In genomic region chr5:111530298-111530740, GRCh38 we compare ENCODE assay signal across 8 cellular contexts. TPM values are rescaled to one million over a fixed set of nuclear protein-coding genes. Genes with fewer than 3 reads are reported as not detected.
DNase-seq lines count a peak whose midpoint lies in the region; ATAC-seq, FAIRE-seq and TF ChIP-seq lines count a peak whose summit lies in the region.

No MANE protein-coding gene starts in this region.

- no peaks in the 10 kb centered on the region for H3K27me3 ChIP-seq in CD8-positive, alpha-beta memory T cell (ENCODE audit: insufficient read depth, low read length, poor library complexity, severe bottlenecking)
- H3K27me3 ChIP-seq in H1 (replicated peaks in 1 of 4; ENCODE audit: control insufficient read depth in 3 of 4, extremely low read depth in 1 of 4, insufficient read depth in 3 of 4, low read length in 3 of 4) (no peaks in the 10 kb centered on the region), neutrophil (no peaks in the 10 kb centered on the region), thyroid gland (no peaks in the 10 kb centered on the region)

- H4K91ac ChIP-seq in H1 (replicated peaks; ENCODE audit: insufficient read length, low read length): no peak overlapping the region

- H3K14ac ChIP-seq in H1 (ENCODE audit: insufficient read length): no peak overlapping the region

- no peak for TF ChIP-seq RAD21 in H1 (IDR thresholded peaks at IDR 0.05 in 1 of 2, conservative IDR thresholded peaks at IDR 0.05 in 1 of 2; ENCODE audit: low read depth in 2 of 2, low read length in 2 of 2)

- no peaks in the 10 kb centered on the region for H3K23me2 ChIP-seq in H1 (ENCODE audit: low read depth, low read length)

- H3K4me1 ChIP-seq in CD8-positive, alpha-beta memory T cell (ENCODE audit: insufficient read depth, low read length): peaks cover 12% of the 10 kb centered on the region
- H3K4me1 ChIP-seq in H1 (replicated peaks in 1 of 4; ENCODE audit: control insufficient read depth in 3 of 4, insufficient read depth in 4 of 4, low read length in 3 of 4): no peaks in the 10 kb centered on the region
- peaks cover 7 to 16% of the 10 kb centered on the region in 2 experiments for H3K4me1 ChIP-seq in neutrophil (ENCODE audit: control insufficient read depth in 1 of 2, insufficient read depth in 1 of 2, low read depth in 1 of 2, low read length in 1 of 2)
- no peaks in the 10 kb centered on the region for H3K4me1 ChIP-seq in thyroid gland

- H3K56ac ChIP-seq in H1 (replicated peaks; ENCODE audit: insufficient read length, low read depth, low read length): no peak overlapping the region

- TF ChIP-seq EP300 in H1 (IDR thresholded peaks at IDR 0.05; ENCODE audit: borderline replicate concordance in 1 of 2, low read depth in 2 of 2, low read length in 2 of 2): no peak

- no peak overlapping the region for H4K8ac ChIP-seq in H1 (ENCODE audit: extremely low read depth, insufficient read depth, low read length)

- no peaks in the 10 kb centered on the region for H3K79me1 ChIP-seq in H1 (ENCODE audit: low read depth, low read length)

- TF ChIP-seq CTCF in H1 (IDR thresholded peaks at IDR 0.05; ENCODE audit: control extremely low read depth in 1 of 3, insufficient read depth in 1 of 3, low read depth in 1 of 3, low read length in 3 of 3): no peak
- TF ChIP-seq CTCF in neutrophil (IDR thresholded peaks at IDR 0.05): no peak
- no peak for TF ChIP-seq CTCF in thyroid gland (IDR thresholded peaks at IDR 0.05)

- H3K4me3 Mint-ChIP-seq in CD8-positive, alpha-beta memory T cell: peak overlapping the region; percentile 23 to 65 (median 53)

- no peak overlapping the region for H2AK5ac ChIP-seq in H1 (ENCODE audit: low read depth, low read length)

- no peak overlapping the region for H3K9ac ChIP-seq in H1 (replicated peaks in 1 of 4; ENCODE audit: extremely low read depth in 1 of 4, low read depth in 3 of 4, low read length in 3 of 4)

- H3K4ac ChIP-seq in H1 (replicated peaks; ENCODE audit: insufficient read length, low read depth, low read length): no peak overlapping the region

- CTCF ChIA-PET in CD8-positive, alpha-beta memory T cell (lab: Charles Lee): interaction anchor here (1.2 to 2.9 kb wide), 3 partner anchors 13 to 616 kb away, joined by 3 to 10 read pairs (median 5); no protein-coding TSS in a partner anchor
- CTCF ChIA-PET in H1 (lab: Charles Lee; ENCODE audit: partially characterized antibody): interaction anchor here (0.6 to 3.5 kb wide), 11 partner anchors 9 to 631 kb away, joined by 3 to 50 read pairs (median 5); partner anchors contain the start of gene STARD4

- H3K4me1 Mint-ChIP-seq in CD8-positive, alpha-beta memory T cell: peaks cover 14 to 19% (median 17%) of the 10 kb centered on the region in 3 donors

- no peak for TF ChIP-seq POLR2A in H1 (IDR thresholded peaks at IDR 0.05; ENCODE audit: control extremely low read depth in 1 of 2, low read depth in 2 of 2, low read length in 2 of 2)
- TF ChIP-seq POLR2A in thyroid gland (IDR thresholded peaks at IDR 0.05): no peak

- H2BK5ac ChIP-seq in H1 (ENCODE audit: low read depth, low read length): no peak overlapping the region

- peak overlapping the region; percentile 78 for H2AFZ ChIP-seq in H1 (ENCODE audit: low read length)

- H2BK20ac ChIP-seq in H1 (ENCODE audit: low read length): no peak overlapping the region

- H3K23ac ChIP-seq in H1 (ENCODE audit: insufficient read length): no peak overlapping the region

- peak overlapping the region; percentile 38 for H3K4me3 ChIP-seq in CD8-positive, alpha-beta memory T cell (ENCODE audit: low read length)
- H3K4me3 ChIP-seq in H1 (ENCODE audit: extremely low read depth in 1 of 4, insufficient read depth in 2 of 4, low read depth in 3 of 4, low read length in 4 of 4) (no peak overlapping the region), neutrophil (ENCODE audit: low read depth in 1 of 2, low read length in 1 of 2) (peak overlapping the region; percentile 21 to 44), thyroid gland (replicated peaks in 1 of 3) (no peak overlapping the region)

- ATAC-seq in GM21619 (IDR thresholded peaks at IDR 0.05; ENCODE audit: unreplicated experiment): peak; percentile 88

- H3K18ac ChIP-seq in H1 (ENCODE audit: extremely low read depth, low read length): no peak overlapping the region

- peak overlapping the region; percentile 60 to 95 (median 82) for H3K27ac Mint-ChIP-seq in CD8-positive, alpha-beta memory T cell

- no peak overlapping the region for H4K5ac ChIP-seq in H1 (ENCODE audit: insufficient read length, low read depth, low read length)

- POLR2A ChIA-PET in CD8-positive, alpha-beta memory T cell (lab: Charles Lee): interaction anchor here (0.7 kb wide), 1 partner anchor 23 kb away, joined by 3 read pairs; no protein-coding TSS in a partner anchor
- POLR2A ChIA-PET in H1 (lab: Charles Lee; ENCODE audit: partially characterized antibody): no interaction called here

- no peak overlapping the region for H3K4me2 ChIP-seq in H1 (ENCODE audit: insufficient read depth in 1 of 2, low read depth in 2 of 2, low read length in 2 of 2)

- peaks cover 0 to 13% (median 0%) of the 10 kb centered on the region in 3 donors for H3K36me3 Mint-ChIP-seq in CD8-positive, alpha-beta memory T cell

- intact Hi-C loops in thyroid gland (cut with DNase I): loop anchor here (5.0 kb wide), 1 partner anchor 617 kb away; no protein-coding TSS in a partner anchor

- 95% methylated on average over 10 of the region's 10 CpGs; no CpG with 5 or more reads in 1 of the 2 experiments for WGBS in H1 (ENCODE audit: extremely low coverage in 1 of 2, insufficient coverage in 1 of 2, insufficient read length in 1 of 2, insufficient replicate concordance in 2 of 2, low coverage in 1 of 2, low lambda C conversion rate in 2 of 2, missing lambda C conversion rate in 1 of 2), 2 experiments
- WGBS in thyroid gland, 2 donors: 63 to 69% methylated on average over 10 of the region's 10 CpGs

- H3K36me3 ChIP-seq in CD8-positive, alpha-beta memory T cell (ENCODE audit: insufficient read depth, low read length): no peaks in the 10 kb centered on the region
- H3K36me3 ChIP-seq in H1 (ENCODE audit: control insufficient read depth in 2 of 4, insufficient read depth in 4 of 4, low read length in 3 of 4) (no peaks in the 10 kb centered on the region), neutrophil (no peaks in the 10 kb centered on the region), thyroid gland (no peaks in the 10 kb centered on the region)

- peak overlapping the region; percentile 34 for H3K27ac ChIP-seq in CD8-positive, alpha-beta memory T cell (ENCODE audit: low read depth, low read length)
- H3K27ac ChIP-seq in H1 (ENCODE audit: low read depth, low read length) (no peak overlapping the region), neutrophil (peak overlapping the region; percentile 60), thyroid gland (peak overlapping the region in 1 of 3 donors; percentile 10)

- no peaks in the 10 kb centered on the region for H3K9me3 Mint-ChIP-seq in CD8-positive, alpha-beta memory T cell

- H2BK120ac ChIP-seq in H1 (replicated peaks; ENCODE audit: low read depth, low read length): no peak overlapping the region

- peaks cover 3 to 13% of the 10 kb centered on the region in 2 donors for H3K27me3 Mint-ChIP-seq in CD8-positive, alpha-beta memory T cell

- no peaks in the 10 kb centered on the region for H3K79me2 ChIP-seq in H1 (ENCODE audit: control insufficient read depth in 1 of 2, insufficient read depth in 2 of 2, low read length in 2 of 2)

- H4K20me1 ChIP-seq in H1 (replicated peaks in 1 of 2; ENCODE audit: control insufficient read depth in 1 of 2, insufficient read depth in 2 of 2, low read length in 2 of 2): no peaks in the 10 kb centered on the region

- no peaks in the 10 kb centered on the region for H3K9me3 ChIP-seq in CD8-positive, alpha-beta memory T cell (ENCODE audit: low read length)
- no peaks in the 10 kb centered on the region for H3K9me3 ChIP-seq in H1 (ENCODE audit: insufficient read depth in 2 of 2, low read depth in 1 of 2, low read length in 1 of 2)
- no peaks in the 10 kb centered on the region for H3K9me3 ChIP-seq in neutrophil
- H3K9me3 ChIP-seq in thyroid gland: no peaks in the 10 kb centered on the region

- FAIRE-seq in H1 (lab: Jason Lieb, UNC): no peak

- peak; percentile 67 to 90 (median 82) for DNase-seq in CD8-positive, alpha-beta memory T cell
- DNase-seq in Kasumi-1 (lab: John Stamatoyannopoulos, UW) (peak; percentile 83 to 89), H1 (ENCODE audit: low read depth in 1 of 2, low spot score in 2 of 2) (no peak), thyroid gland (peak; percentile 18 to 33), NCI-H345 (lab: John Stamatoyannopoulos, UW) (no peak)
- DNase-seq in activated CD4-positive, alpha-beta T cell treated with anti-CD3 and anti-CD28 coated beads, Interleukin-2, amount 50 U/mL, for 1 hour: peak; percentile 83

- no peak overlapping the region for H2BK15ac ChIP-seq in H1 (ENCODE audit: low read length)

- peak overlapping the region; percentile 94 for H2BK12ac ChIP-seq in H1 (ENCODE audit: low read depth, low read length)

TF ChIP-seq in H1, 55 proteins besides CTCF, POLR2A, EP300 and RAD21:
- no peak for TF ChIP-seq BACH1 (IDR thresholded peaks at IDR 0.05; ENCODE audit: low read length)
- TF ChIP-seq SUZ12 (IDR thresholded peaks at IDR 0.05; ENCODE audit: low read length): no peak
- no peak for TF ChIP-seq SIRT6 (IDR thresholded peaks at IDR 0.05; ENCODE audit: low read length)
- TF ChIP-seq CHD1 (IDR thresholded peaks at IDR 0.05; ENCODE audit: low read depth, low read length): no peak
- no peak for TF ChIP-seq CEBPB (IDR thresholded peaks at IDR 0.05; ENCODE audit: low read depth, low read length)
- no peak for TF ChIP-seq CBX8 (IDR thresholded peaks at IDR 0.05; ENCODE audit: borderline replicate concordance, low read depth, low read length)
- TF ChIP-seq TEAD4 (IDR thresholded peaks at IDR 0.05; ENCODE audit: low read depth, low read length): no peak
- no peak for TF ChIP-seq CTBP2 (IDR thresholded peaks at IDR 0.05; ENCODE audit: borderline replicate concordance, insufficient read depth, insufficient read length, low read length)

RNA-seq across cellular contexts. Expression of gene STARD4, which starts 18.0 kb away (rescaled TPM):
- 10 to 100 TPM; 32.0 to 32.5 TPM for total RNA-seq in CD8-positive, alpha-beta memory T cell
- 9.0 TPM for polyA plus RNA-seq in CD8-positive, alpha-beta memory T cell
- 47.4 and 47.9 TPM in 2 replicates for total RNA-seq in H1 (2021; fragmentation: NEBNext Ultra II Directional; extraction: Animal tissue kit (Norgen Biotek cat#: 25700))
- 10.4 and 10.8 TPM in 2 replicates for polyA plus RNA-seq in H1 (2011; rRNA removed)
- 21.0 TPM for polyA plus RNA-seq in H1 (2011; cell fraction: cytosol; rRNA removed)
- polyA plus RNA-seq in H1 (2011; cell fraction: nucleus; rRNA removed): 14.7 TPM
- 23.7 to 51.0 TPM (median 31.2 TPM) in 4 replicates for polyA plus RNA-seq in H1 (2012, experiment 1 of 2)
- 2.4 TPM for polyA plus RNA-seq in H1 (2012, experiment 2 of 2)
- polyA plus RNA-seq in H1 (2013, experiment 1 of 2): 33.8 TPM
- polyA plus RNA-seq in H1 (2013, experiment 2 of 2): 33.7 TPM
- polyA minus RNA-seq in H1 (2011; rRNA and poly(A)+ RNA removed): 23.0 and 38.9 TPM in 2 replicates
- polyA minus RNA-seq in H1 (2011; cell fraction: cytosol; rRNA and poly(A)+ RNA removed): 14.2 TPM
- polyA minus RNA-seq in H1 (2011; cell fraction: nucleus; rRNA and poly(A)+ RNA removed): 30.2 TPM
- total RNA-seq in thyroid gland: 10 to 100 TPM; 15.3 to 35.1 (median 27.1) TPM

Comparison
In these comparisons a context has a peak if more than half of its experiments do, and no peak if none do; other contexts are left out.
1. DNase-seq: peak in CD8-positive, alpha-beta memory T cell (5 of 5), Kasumi-1 (2 of 2), activated CD4-positive, alpha-beta T cell treated with anti-CD3 and anti-CD28 coated beads, Interleukin-2, amount 50 U/mL, for 1 hour (single experiment) and thyroid gland (2 of 2); none in H1 (0 of 2) and NCI-H345 (single experiment).
2. H3K4me3 ChIP-seq: peak in CD8-positive, alpha-beta memory T cell (single experiment) and neutrophil (2 of 2); none in H1 (0 of 4) and thyroid gland (0 of 3).